ENCODE assay signal across 25 cellular contexts in genomic region chr9:124118894-124119293, GRCh38.
DNase-seq lines count a peak whose midpoint lies in the region; ATAC-seq, FAIRE-seq and TF ChIP-seq lines count a peak whose summit lies in the region.
"Had no signal": no experiment of that assay in that cellular context is flagged by ENCODE, and none has a peak within 500 bp of the region (broad histone marks: within the 10 kb centered on the region; RNA-seq: fewer than 3 reads in every experiment).

No MANE protein-coding gene starts in this region.

- no peak overlapping the region for H4K91ac ChIP-seq in neuronal stem cell (ENCODE audit: low read depth, low read length, poor library complexity)

- intact Hi-C loops in HepG2 (cut with micrococcal nuclease; ENCODE audit: unreplicated experiment): no loop called here
- intact Hi-C loops in right lobe of liver (cut with DNase I): no loop called here

- no peak overlapping the region for H3K23ac ChIP-seq in neuronal stem cell (ENCODE audit: low read depth, low read length, poor library complexity)

- H2BK12ac ChIP-seq in neuronal stem cell (ENCODE audit: low read length): no peak overlapping the region

- H3K4ac ChIP-seq in neuronal stem cell (ENCODE audit: low read length): no peak overlapping the region

- H3K9ac ChIP-seq in HepG2 (ENCODE audit: insufficient read depth, low read depth, low read length) (no peak overlapping the region), neuronal stem cell (ENCODE audit: low read depth, low read length, poor library complexity) (no peak overlapping the region)
- H3K9ac ChIP-seq: BLaER1 had no signal

- H3K4me2 ChIP-seq in HepG2 (ENCODE audit: low read depth, low read length): no peak overlapping the region
- H3K4me2 ChIP-seq in neuronal stem cell (ENCODE audit: insufficient read depth, low read length, poor library complexity, severe bottlenecking): no peak overlapping the region
- H3K4me2 ChIP-seq: BLaER1 had no signal

- TF ChIP-seq CTCF in HepG2 (CRISPR knock-in tag; IDR thresholded peaks at IDR 0.05): no peak
- no peak for TF ChIP-seq CTCF in right lobe of liver (IDR thresholded peaks at IDR 0.05)
- TF ChIP-seq CTCF in tibial nerve (IDR thresholded peaks at IDR 0.05): no peak

- no peak for TF ChIP-seq RAD21 in HepG2 (CRISPR knock-in tag; IDR thresholded peaks at IDR 0.05)

- H3K4me3 ChIP-seq in HepG2 (replicated peaks in 1 of 3; ENCODE audit: insufficient read depth in 1 of 3, low read depth in 2 of 3, low read length in 3 of 3) (no peak overlapping the region), right lobe of liver (no peak overlapping the region), neuronal stem cell (ENCODE audit: low read length in 2 of 2) (no peak overlapping the region), tibial nerve (no peak overlapping the region)
- H3K4me3 ChIP-seq: BLaER1, GM12878 had no signal

- no peak overlapping the region for H2BK5ac ChIP-seq in neuronal stem cell (ENCODE audit: low read length)

- POLR2A ChIA-PET in HepG2 (lab: Yijun Ruan, JAX): no interaction called here

- BruUV-seq in HepG2 (replicated peaks; lab: Mats Ljungman, UMichigan): no TSS peak

- H3K4me1 ChIP-seq in HepG2 (ENCODE audit: insufficient read depth, low read length): no peaks in the 10 kb centered on the region
- H3K4me1 ChIP-seq in right lobe of liver: no peaks in the 10 kb centered on the region
- H3K4me1 ChIP-seq in neuronal stem cell (ENCODE audit: control insufficient read depth in 2 of 2, insufficient read depth in 1 of 2, low read depth in 1 of 2, low read length in 2 of 2): peaks cover 0 to 4% of the 10 kb centered on the region in 2 donors
- H3K4me1 ChIP-seq in tibial nerve: no peaks in the 10 kb centered on the region
- H3K4me1 ChIP-seq: BE2C had no signal

- WGBS in HepG2 (ENCODE audit: low lambda C conversion rate): 0% methylated on average over 5 of the region's 6 CpGs
- WGBS in right lobe of liver (ENCODE audit: insufficient coverage, low coverage, low lambda C conversion rate, missing lambda C conversion rate): 62% methylated on average over 3 of the region's 6 CpGs
- WGBS in neuronal stem cell (ENCODE audit: extremely low coverage in 2 of 2, insufficient read length in 2 of 2, insufficient replicate concordance in 1 of 2), 2 donors: no CpG with 5 or more reads among the region's 6 CpGs
- 68 to 69% methylated on average over 6 of the region's 6 CpGs for WGBS in tibial nerve, 2 donors

- peaks cover 2% of the 10 kb centered on the region for H3K79me1 ChIP-seq in neuronal stem cell (ENCODE audit: low read depth, low read length)

- H4K8ac ChIP-seq in neuronal stem cell (ENCODE audit: low read depth, low read length): no peak overlapping the region

- H3K27me3 ChIP-seq in HepG2 (ENCODE audit: control insufficient read depth in 1 of 2, insufficient read depth in 2 of 2, low read length in 2 of 2) (peaks cover 2 to 8% of the 10 kb centered on the region in 2 experiments; a peak in 3 of 5 replicates), right lobe of liver (no peaks in the 10 kb centered on the region), neuronal stem cell (ENCODE audit: control insufficient read depth in 3 of 3, insufficient read depth in 3 of 3, low read depth in 1 of 3, low read length in 3 of 3) (peaks cover 0 to 3% (median 0%) of the 10 kb centered on the region in 3 experiments), tibial nerve (no peaks in the 10 kb centered on the region)
- H3K27me3 ChIP-seq: BE2C, BLaER1 had no signal

- no peaks in the 10 kb centered on the region for H4K20me1 ChIP-seq in HepG2 (ENCODE audit: insufficient read depth, low read length)

- CTCF ChIA-PET in HepG2 (lab: Yijun Ruan, JAX; ENCODE audit: low intra/inter-chr PET ratio, low total read pairs): no interaction called here

- DNase-seq in HepG2 (ENCODE audit: low spot score) (no peak), right lobe of liver (no peak), neuronal stem cell (ENCODE audit: low spot score) (no peak), tibial nerve (ENCODE audit: low spot score in 2 of 2) (no peak), HuH-7.5 (ENCODE audit: low spot score) (no peak)
- DNase-seq: 8988T; ACHN; BE2C; C1 segment of cervical spinal cord; CD4-positive, alpha-beta memory T cell; CD4-positive, CD25-positive, alpha-beta regulatory T cell; CD8-positive, alpha-beta memory T cell; COR-L47; DMS 273 treated with DMSO at 0.1 percent for 48 hours; DMS153; DMS53; DMS79; DND-41; EL; GDM1 had no signal

- FAIRE-seq in HepG2 (lab: Jason Lieb, UNC): no peak
- FAIRE-seq: A204.1, GM12878, GM12892, GM18507 had no signal

- H2AK5ac ChIP-seq in neuronal stem cell (ENCODE audit: low read depth, low read length): peak overlapping the region; percentile 53

- no peak overlapping the region for H2BK15ac ChIP-seq in neuronal stem cell (ENCODE audit: low read length)

- no peaks in the 10 kb centered on the region for H3K9me3 ChIP-seq in HepG2 (ENCODE audit: low read length)
- H3K9me3 ChIP-seq in right lobe of liver: no peaks in the 10 kb centered on the region
- peaks cover 3 to 8% of the 10 kb centered on the region in 2 donors for H3K9me3 ChIP-seq in neuronal stem cell (replicated peaks in 1 of 2; ENCODE audit: control insufficient read depth in 2 of 2, insufficient read depth in 1 of 2, low read depth in 1 of 2, low read length in 2 of 2)
- H3K9me3 ChIP-seq in tibial nerve: peaks cover 0 to 28% (median 0%) of the 10 kb centered on the region in 4 donors
- H3K9me3 ChIP-seq: BE2C had no signal

- in situ Hi-C loops in HepG2 (cut with HindIII; ENCODE audit: extremely low pct_ligation_motif_present, low pct_unique_long_range_greater_than_20kb): no loop called here

- H3K18ac ChIP-seq in neuronal stem cell (ENCODE audit: low read length): no peak overlapping the region

- H3K36me3 ChIP-seq in HepG2 (replicated peaks in 1 of 2; ENCODE audit: control insufficient read depth in 1 of 2, insufficient read depth in 2 of 2, low read length in 2 of 2) (no peaks in the 10 kb centered on the region), right lobe of liver (no peaks in the 10 kb centered on the region), neuronal stem cell (replicated peaks in 1 of 2; ENCODE audit: control insufficient read depth in 2 of 2, insufficient read depth in 2 of 2, low read length in 2 of 2) (no peaks in the 10 kb centered on the region), tibial nerve (no peaks in the 10 kb centered on the region)
- H3K36me3 ChIP-seq: BE2C, BLaER1 had no signal

- H3K79me2 ChIP-seq in HepG2 (ENCODE audit: insufficient read depth, low read length): no peaks in the 10 kb centered on the region

- no peak overlapping the region for H2BK120ac ChIP-seq in neuronal stem cell (ENCODE audit: low read depth, low read length)

- TF ChIP-seq EP300 in HepG2 (IDR thresholded peaks at IDR 0.05; ENCODE audit: low read depth in 2 of 2, low read length in 2 of 2) (no peak), HepG2 (CRISPR knock-in tag; IDR thresholded peaks at IDR 0.05; ENCODE audit: borderline replicate concordance) (no peak), tibial nerve (IDR thresholded peaks at IDR 0.05) (no peak)

- H3K27ac ChIP-seq in HepG2 (ENCODE audit: extremely low read length, insufficient read depth, low read length) (no peak overlapping the region), right lobe of liver (no peak overlapping the region), neuronal stem cell (replicated peaks; ENCODE audit: low read length) (no peak overlapping the region), tibial nerve (no peak overlapping the region)
- H3K27ac ChIP-seq: BLaER1 had no signal

- ATAC-seq in HepG2: no peak
- no peak for ATAC-seq in right lobe of liver
- ATAC-seq: GM12878 had no signal

- H2AFZ ChIP-seq in HepG2 (ENCODE audit: low read length) (no peak overlapping the region), neuronal stem cell (ENCODE audit: low read length) (no peak overlapping the region)

- TF ChIP-seq POLR2A in HepG2 (IDR thresholded peaks at IDR 0.05; ENCODE audit: insufficient read depth in 1 of 2, low read depth in 2 of 2, low read length in 2 of 2) (no peak), right lobe of liver (IDR thresholded peaks at IDR 0.05) (no peak), tibial nerve (IDR thresholded peaks at IDR 0.05) (no peak)

- no peak overlapping the region for H3K14ac ChIP-seq in neuronal stem cell (ENCODE audit: low read length)

TF ChIP-seq in HepG2, 621 proteins besides CTCF, POLR2A, EP300 and RAD21 (continues in another document):
- TF ChIP-seq ARID4A (CRISPR knock-in tag; IDR thresholded peaks at IDR 0.05; ENCODE audit: borderline replicate concordance) (no peak), SRY (CRISPR knock-in tag; IDR thresholded peaks at IDR 0.05) (no peak)
